8 cellular contexts compared by ENCODE assay signal in the genomic region with DNA sequence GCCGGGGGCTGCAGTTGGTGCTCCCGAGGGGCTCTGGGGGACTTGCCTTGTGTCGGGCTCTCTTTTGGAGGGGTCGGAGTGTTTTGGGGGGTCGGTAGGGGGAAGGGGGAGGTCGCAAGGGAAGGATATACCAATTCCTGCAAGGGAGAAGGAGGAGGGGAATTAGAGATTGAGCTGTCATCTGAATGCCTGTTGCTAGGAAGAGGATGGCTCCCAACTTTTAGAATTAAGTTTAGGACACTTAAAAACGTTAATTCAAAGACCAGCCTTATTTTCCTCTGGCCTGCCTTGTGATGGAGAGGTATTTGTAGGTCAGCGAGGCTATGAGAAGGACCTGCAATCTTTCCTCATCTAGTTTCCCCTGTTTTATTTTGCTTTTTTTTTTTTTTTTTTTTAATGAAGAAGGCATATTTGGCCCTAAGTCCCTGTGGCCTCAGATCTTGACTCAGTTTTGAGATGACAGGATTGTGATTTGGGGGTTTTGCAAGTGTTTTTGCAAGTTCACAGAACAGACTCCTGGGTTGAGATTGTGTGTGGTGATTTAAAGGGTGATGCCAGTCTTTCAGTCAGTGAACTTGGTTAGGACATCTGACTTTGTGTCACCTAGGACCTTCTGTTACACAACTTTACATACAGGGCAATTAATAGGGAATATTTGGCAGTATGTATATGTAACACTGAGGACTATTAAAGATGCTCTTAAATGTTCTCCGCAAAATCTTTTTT. TPM values are rescaled to one million over a fixed set of nuclear protein-coding genes. Genes with fewer than 3 reads are reported as not detected.
DNase-seq lines count a peak whose midpoint lies in the region; ATAC-seq and TF ChIP-seq lines count a peak whose summit lies in the region.

No MANE protein-coding gene starts in this region.

- H3K27me3 Mint-ChIP-seq in CD8-positive, alpha-beta T cell (ENCODE audit: low read depth): no peaks in the 10 kb centered on the region
- H3K27me3 Mint-ChIP-seq in type B pancreatic cell: no peaks in the 10 kb centered on the region

- dilution Hi-C loops in mammary epithelial cell (cut with HindIII; ENCODE audit: low sequenced_read_pairs): no loop called here

- H3K27ac Mint-ChIP-seq in CD8-positive, alpha-beta T cell: peak overlapping the region; percentile 96
- H3K27ac Mint-ChIP-seq in type B pancreatic cell: peak overlapping the region; percentile 92

- TF ChIP-seq CTCF in CD8-positive, alpha-beta T cell (IDR thresholded peaks at IDR 0.05): no peak
- TF ChIP-seq CTCF in mammary epithelial cell (conservative IDR thresholded peaks at IDR 0.05 in 1 of 2, IDR thresholded peaks at IDR 0.05 in 1 of 2; ENCODE audit: extremely low read depth in 1 of 2, insufficient read depth in 1 of 2, low read depth in 1 of 2, low read length in 2 of 2): no peak
- no peak for TF ChIP-seq CTCF in lung (IDR thresholded peaks at IDR 0.05; ENCODE audit: control extremely low read depth, extremely low read depth)
- no peak for TF ChIP-seq CTCF in type B pancreatic cell (conservative IDR thresholded peaks at IDR 0.05)

- no peaks in the 10 kb centered on the region for H4K20me1 ChIP-seq in mammary epithelial cell (ENCODE audit: insufficient read depth, low read length)

- CTCF ChIA-PET in CD8-positive, alpha-beta T cell (lab: Charles Lee): no interaction called here
- CTCF ChIA-PET in mammary epithelial cell (lab: Charles Lee; ENCODE audit: low non-redundant PET): no interaction called here

- H3K79me2 ChIP-seq in mammary epithelial cell (ENCODE audit: insufficient read depth, low read length): peaks cover 50% of the 10 kb centered on the region

- peak overlapping the region; percentile 67 for H3K27ac ChIP-seq in CD8-positive, alpha-beta T cell (ENCODE audit: low read depth, low read length)
- H3K27ac ChIP-seq in mammary epithelial cell (ENCODE audit: insufficient read depth, low read depth, low read length) (peak overlapping the region; percentile 65), lung (ENCODE audit: low read depth in 1 of 2, low read length in 1 of 2) (peak overlapping the region; percentile 72 to 86)

- H3K4me2 ChIP-seq in mammary epithelial cell (ENCODE audit: insufficient read depth, low read depth, low read length): peak overlapping the region; percentile 82

- 24% methylated on average over 4 of the region's 9 CpGs for WGBS in mammary epithelial cell (ENCODE audit: low coverage, missing lambda C conversion rate)
- 10 to 11% methylated on average over 9 of the region's 9 CpGs for WGBS in lung, 2 donors

- intact Hi-C loops in CD8-positive, alpha-beta T cell (cut with DNase I, micrococcal nuclease): loop anchor here (5.0 to 10.0 kb wide), 9 partner anchors 39 to 1416 kb away; partner anchors contain the start of genes CTSC (in 2 of the 2), EED (in 1 of the 2), HIKESHI (in 1 of the 2) and PICALM (in 1 of the 2)
- intact Hi-C loops in mammary epithelial cell (cut with micrococcal nuclease): loop anchor here (5.0 kb wide), 1 partner anchor 41 kb away; no protein-coding TSS in a partner anchor

- peak overlapping the region; percentile 99 for H3K4me3 Mint-ChIP-seq in CD8-positive, alpha-beta T cell
- peak overlapping the region; percentile 99 for H3K4me3 Mint-ChIP-seq in type B pancreatic cell

- no peak for ATAC-seq in CD8-positive, alpha-beta T cell
- ATAC-seq in lung (ENCODE audit: insufficient read depth, low FRiP score) (no peak), HG03571 (IDR thresholded peaks at IDR 0.05; ENCODE audit: unreplicated experiment) (no peak)

- peaks cover 20% of the 10 kb centered on the region for H3K4me1 ChIP-seq in CD8-positive, alpha-beta T cell (ENCODE audit: insufficient read depth, low read length)
- peaks cover 14% of the 10 kb centered on the region for H3K4me1 ChIP-seq in mammary epithelial cell (ENCODE audit: insufficient read depth, low read length)
- peaks cover 7 to 14% of the 10 kb centered on the region in 2 donors for H3K4me1 ChIP-seq in lung (ENCODE audit: control insufficient read depth in 2 of 2, insufficient read depth in 2 of 2, low read length in 2 of 2)

- in situ Hi-C loops in mammary epithelial cell (cut with MboI; ENCODE audit: low sequenced_read_pairs in 2 of 2): no loop called here

- no peaks in the 10 kb centered on the region for H3K9me3 Mint-ChIP-seq in CD8-positive, alpha-beta T cell
- no peaks in the 10 kb centered on the region for H3K9me3 Mint-ChIP-seq in type B pancreatic cell

- POLR2A ChIA-PET in CD8-positive, alpha-beta T cell (lab: Charles Lee): interaction anchor here (0.7 to 1.9 kb wide), 3 partner anchors 17 to 43 kb away, joined by 3 to 7 read pairs (median 4); no protein-coding TSS in a partner anchor

- peaks cover 51% of the 10 kb centered on the region for H3K4me1 Mint-ChIP-seq in CD8-positive, alpha-beta T cell (ENCODE audit: low read depth)
- H3K4me1 Mint-ChIP-seq in type B pancreatic cell (ENCODE audit: unreplicated experiment): peaks cover 27% of the 10 kb centered on the region

- H3K27me3 ChIP-seq in CD8-positive, alpha-beta T cell (ENCODE audit: insufficient read depth, low read length): no peaks in the 10 kb centered on the region
- H3K27me3 ChIP-seq in mammary epithelial cell (ENCODE audit: insufficient read depth, low read length) (no peaks in the 10 kb centered on the region), lung (ENCODE audit: control insufficient read depth, insufficient read depth) (no peaks in the 10 kb centered on the region)

- peaks cover 9% of the 10 kb centered on the region for H3K36me3 Mint-ChIP-seq in CD8-positive, alpha-beta T cell
- H3K36me3 Mint-ChIP-seq in type B pancreatic cell: peaks cover 22% of the 10 kb centered on the region

- peak overlapping the region; percentile 75 for H3K9ac ChIP-seq in mammary epithelial cell (ENCODE audit: insufficient read depth, low read length)

- no peaks in the 10 kb centered on the region for H3K36me3 ChIP-seq in CD8-positive, alpha-beta T cell (ENCODE audit: insufficient read depth, low read length)
- H3K36me3 ChIP-seq in mammary epithelial cell (ENCODE audit: insufficient read depth, low read length) (no peaks in the 10 kb centered on the region), lung (ENCODE audit: control insufficient read depth in 2 of 2, insufficient read depth in 2 of 2, low read length in 2 of 2) (no peaks in the 10 kb centered on the region)

- DNase-seq in CD8-positive, alpha-beta T cell: no peak
- DNase-seq in Kasumi-1 (lab: John Stamatoyannopoulos, UW) (peak; percentile 34 to 35), mammary epithelial cell (no peak), lung (ENCODE audit: low spot score) (no peak), type B pancreatic cell (ENCODE audit: extremely low spot score, unreplicated experiment) (no peak), NCI-H1436 treated with DMSO at 0.1 percent for 48 hours (lab: John Stamatoyannopoulos, UW) (no peak)
- DNase-seq in activated CD4-positive, alpha-beta T cell treated with anti-CD3 and anti-CD28 coated beads, Interleukin-2, amount 50 U/mL, for 48 hours: no peak

- peak overlapping the region; percentile 97 for H2AFZ ChIP-seq in mammary epithelial cell (ENCODE audit: low read depth, low read length)

- BruUV-seq in mammary epithelial cell (replicated peaks; lab: Mats Ljungman, UMichigan): TSS peak; percentile 52

- no peaks in the 10 kb centered on the region for H3K9me3 ChIP-seq in CD8-positive, alpha-beta T cell (ENCODE audit: low read length)
- no peaks in the 10 kb centered on the region for H3K9me3 ChIP-seq in mammary epithelial cell (replicated peaks; ENCODE audit: insufficient read depth, low read length)
- no peaks in the 10 kb centered on the region for H3K9me3 ChIP-seq in lung (ENCODE audit: control insufficient read depth in 2 of 2, insufficient read depth in 1 of 2, low read length in 1 of 2)

- H3K4me3 ChIP-seq in CD8-positive, alpha-beta T cell (ENCODE audit: low read depth, low read length): peak overlapping the region; percentile 85
- H3K4me3 ChIP-seq in mammary epithelial cell (replicated peaks in 1 of 3; ENCODE audit: insufficient read depth in 1 of 3, low read depth in 2 of 3, low read length in 3 of 3) (peak overlapping the region; percentile 75 to 91 (median 85)), lung (peak overlapping the region; percentile 81)

RNA-seq across cellular contexts. Expression of gene TMEM135, which starts 0.7 kb away (rescaled TPM):
- 10 to 100 TPM; 11.0 to 13.7 TPM for total RNA-seq in CD8-positive, alpha-beta T cell
- total RNA-seq in mammary epithelial cell: 10 to 100 TPM; 30.8 to 37.3 TPM
- 24.4 TPM for polyA plus RNA-seq in mammary epithelial cell
- polyA minus RNA-seq in mammary epithelial cell: 47.2 TPM
- total RNA-seq in lung: 10 to 100 TPM; 16.6 to 42.0 TPM
- 1 to 10 TPM; 5.9 to 6.4 TPM for polyA plus RNA-seq in lung
- 33.9 and 46.4 TPM in 2 replicates for total RNA-seq in type B pancreatic cell (ENCODE audit: low replicate concordance)

Comparison
In these comparisons a context has a peak if more than half of its experiments do, and no peak if none do; other contexts are left out.
1. DNase-seq: peak in Kasumi-1 (2 of 2); none in CD8-positive, alpha-beta T cell (0 of 7), mammary epithelial cell (single experiment), lung (single experiment), type B pancreatic cell (single experiment), activated CD4-positive, alpha-beta T cell treated with anti-CD3 and anti-CD28 coated beads, Interleukin-2, amount 50 U/mL, for 48 hours (0 of 2) and NCI-H1436 treated with DMSO at 0.1 percent for 48 hours (single experiment).
2. Peak in every context shown above with its lines, with median percentiles within 50 percentile points of each other: H3K27ac ChIP-seq and H3K4me3 ChIP-seq.